Comparison of ENCODE assay signal across 8 cellular contexts in the genomic region with DNA sequence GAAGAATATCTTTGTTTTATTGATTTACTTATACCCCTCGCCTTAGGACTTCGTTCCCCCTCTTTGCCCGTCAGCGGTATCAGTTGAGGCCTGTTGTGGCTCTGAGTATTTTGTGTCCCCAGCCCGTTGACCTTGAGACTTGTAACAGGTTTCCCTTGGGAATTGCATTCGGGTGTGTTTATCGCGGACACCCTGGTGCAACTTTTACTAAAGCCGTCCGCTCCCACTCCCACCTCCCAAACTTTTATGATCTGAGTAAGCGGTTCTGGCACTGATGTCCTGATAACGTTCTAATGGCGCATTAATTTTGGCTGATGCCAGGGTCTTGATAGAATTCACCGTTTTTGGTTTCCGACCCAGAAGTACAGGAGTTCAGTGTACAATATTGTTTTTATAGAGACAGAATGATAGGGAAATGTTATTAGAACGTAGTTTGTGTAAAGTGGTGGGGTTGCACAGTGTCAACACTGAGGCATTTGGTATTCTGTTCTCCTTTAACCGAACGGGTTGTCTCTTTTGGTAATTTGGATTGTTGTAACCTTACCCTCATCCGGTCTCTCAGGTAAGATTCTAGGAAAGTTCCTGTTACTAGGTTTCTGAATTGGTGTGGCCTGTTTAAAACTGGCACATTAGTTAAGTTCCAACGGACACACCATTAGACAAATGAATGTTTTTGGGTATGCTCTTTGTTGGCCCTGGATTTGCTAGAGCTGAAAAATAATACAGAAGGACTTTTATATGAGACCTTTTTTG. TPM values are rescaled to one million over a fixed set of nuclear protein-coding genes. Genes with fewer than 3 reads are reported as not detected.
DNase-seq lines count a peak whose midpoint lies in the region; ATAC-seq, FAIRE-seq and TF ChIP-seq lines count a peak whose summit lies in the region.

No MANE protein-coding gene starts in this region.

- no peak for TF ChIP-seq POLR2A in tibial nerve (IDR thresholded peaks at IDR 0.05)

- DNase-seq in activated CD4-positive, alpha-beta T cell treated with anti-CD3 and anti-CD28 coated beads for 36 hours, result no peak
- DNase-seq in activated CD4-positive, alpha-beta T cell treated with anti-CD3 and anti-CD28 coated beads for 1 hour, result no peak
- DNase-seq in OCI-LY7 (ENCODE audit: low spot score), result peak; percentile 54
- peak; percentile 51 for DNase-seq in colonic mucosa
- no peak for DNase-seq in lower lobe of right lung
- no peak for DNase-seq in tibial nerve (ENCODE audit: low spot score in 2 of 2)
- no peak for DNase-seq in D721Med (ENCODE audit: insufficient read length, low spot score)

- peaks cover 45% of the 10 kb centered on the region for H3K4me1 ChIP-seq in OCI-LY7 (ENCODE audit: insufficient read depth, low read length, poor library complexity, severe bottlenecking)
- H3K4me1 ChIP-seq in colonic mucosa, result no peaks in the 10 kb centered on the region
- H3K4me1 ChIP-seq in lower lobe of right lung, result peaks cover 37% of the 10 kb centered on the region
- peaks cover 0 to 37% (median 14%) of the 10 kb centered on the region in 4 donors for H3K4me1 ChIP-seq in tibial nerve

- TF ChIP-seq CTCF in OCI-LY7 (conservative IDR thresholded peaks at IDR 0.05; ENCODE audit: low read length), result no peak
- no peak for TF ChIP-seq CTCF in colonic mucosa (IDR thresholded peaks at IDR 0.05)
- TF ChIP-seq CTCF in lower lobe of right lung (IDR thresholded peaks at IDR 0.05), result no peak
- no peak for TF ChIP-seq CTCF in tibial nerve (IDR thresholded peaks at IDR 0.05)
- TF ChIP-seq CTCF in D721Med (IDR thresholded peaks at IDR 0.05; ENCODE audit: insufficient read depth, missing control alignments), result no peak

- H3K27ac ChIP-seq in OCI-LY7 (ENCODE audit: low read depth, low read length, poor library complexity, severe bottlenecking), result peak overlapping the region; percentile 93
- H3K27ac ChIP-seq in colonic mucosa, result peak overlapping the region; percentile 84
- peak overlapping the region; percentile 94 for H3K27ac ChIP-seq in lower lobe of right lung
- peak overlapping the region; percentile 75 to 97 (median 94) for H3K27ac ChIP-seq in tibial nerve

- POLR2A ChIA-PET in activated CD4-positive, alpha-beta T cell treated with anti-CD3 and anti-CD28 coated beads for 36 hours (lab: Charles Lee), result interaction anchor here (0.6 to 1.9 kb wide), 5 partner anchors 49 to 1291 kb away, joined by 3 to 8 read pairs (median 4); a partner anchor contains a TSS
- POLR2A ChIA-PET in OCI-LY7 (lab: Charles Lee), result interaction anchor here (0.6 to 1.4 kb wide), 3 partner anchors 46 to 634 kb away, joined by 3 to 4 read pairs (median 4); no protein-coding TSS in a partner anchor

- no peak for FAIRE-seq in D721Med (lab: Jason Lieb, UNC)

- intact Hi-C loops in activated CD4-positive, alpha-beta T cell treated with anti-CD3 and anti-CD28 coated beads for 36 hours (cut with DNase I, micrococcal nuclease), result loop anchor here (1.0 to 10.0 kb wide), 4 partner anchors 53 to 377 kb away; a partner anchor contains a TSS
- intact Hi-C loops in OCI-LY7 (cut with micrococcal nuclease; ENCODE audit: unreplicated experiment), result loop anchor here (5.0 kb wide), 1 partner anchor 52 kb away; a partner anchor contains a TSS
- intact Hi-C loops in colonic mucosa (cut with DNase I), result no loop called here
- intact Hi-C loops in lower lobe of right lung (cut with DNase I), result no loop called here

- H3K27ac Mint-ChIP-seq in activated CD4-positive, alpha-beta T cell treated with anti-CD3 and anti-CD28 coated beads for 36 hours, result peak overlapping the region; percentile 95

- no peak for ATAC-seq in activated CD4-positive, alpha-beta T cell treated with anti-CD3 and anti-CD28 coated beads for 36 hours
- peak in 1 of 2 donors; percentile 12 for ATAC-seq in lower lobe of right lung
- no peak for ATAC-seq in HG02678 (IDR thresholded peaks at IDR 0.05; ENCODE audit: unreplicated experiment)

- peak overlapping the region; percentile 26; the same call in 1 of the 2 replicates for H2AFZ ChIP-seq in OCI-LY7 (ENCODE audit: low read length)

- peak overlapping the region; percentile 92 for H3K4me2 ChIP-seq in OCI-LY7 (ENCODE audit: low read length)

- peaks cover 12% of the 10 kb centered on the region; the same call in 1 of the 2 replicates for H4K20me1 ChIP-seq in OCI-LY7 (ENCODE audit: insufficient read depth, low read length)

- H3K4me1 Mint-ChIP-seq in activated CD4-positive, alpha-beta T cell treated with anti-CD3 and anti-CD28 coated beads for 36 hours, result peaks cover 42% of the 10 kb centered on the region

- peaks cover 51% of the 10 kb centered on the region for H3K36me3 Mint-ChIP-seq in activated CD4-positive, alpha-beta T cell treated with anti-CD3 and anti-CD28 coated beads for 36 hours (ENCODE audit: low read depth)

- no peaks in the 10 kb centered on the region for H3K9me2 ChIP-seq in OCI-LY7 (ENCODE audit: insufficient read depth, low read length)

- no peak for TF ChIP-seq EP300 in tibial nerve (IDR thresholded peaks at IDR 0.05)

- H3K4me3 ChIP-seq in OCI-LY7 (ENCODE audit: low read depth, low read length, poor library complexity, severe bottlenecking), result peak overlapping the region; percentile 98
- peak overlapping the region; percentile 72 for H3K4me3 ChIP-seq in colonic mucosa
- H3K4me3 ChIP-seq in lower lobe of right lung, result peak overlapping the region; percentile 98
- H3K4me3 ChIP-seq in tibial nerve, result peak overlapping the region; percentile 88 to 96 (median 92)

- CTCF ChIA-PET in activated CD4-positive, alpha-beta T cell treated with anti-CD3 and anti-CD28 coated beads for 36 hours (lab: Charles Lee), result interaction anchor here (0.6 to 1.5 kb wide), 2 partner anchors 54 to 1190 kb away, joined by 3 to 4 read pairs; a partner anchor contains a TSS
- CTCF ChIA-PET in OCI-LY7 (lab: Charles Lee; ENCODE audit: unreplicated experiment), result no interaction called here

- peak overlapping the region; percentile 90 for H3K4me3 Mint-ChIP-seq in activated CD4-positive, alpha-beta T cell treated with anti-CD3 and anti-CD28 coated beads for 36 hours

- H3K9me3 ChIP-seq in OCI-LY7 (ENCODE audit: low read length) (no peaks in the 10 kb centered on the region), colonic mucosa (no peaks in the 10 kb centered on the region), lower lobe of right lung (no peaks in the 10 kb centered on the region), tibial nerve (no peaks in the 10 kb centered on the region)

- H3K27me3 Mint-ChIP-seq in activated CD4-positive, alpha-beta T cell treated with anti-CD3 and anti-CD28 coated beads for 36 hours, result no peaks in the 10 kb centered on the region

- H3K9ac ChIP-seq in colonic mucosa (ENCODE audit: low read depth in 2 of 2, low read length in 2 of 2), result peak overlapping the region; percentile 96

- no peaks in the 10 kb centered on the region for H3K27me3 ChIP-seq in colonic mucosa
- no peaks in the 10 kb centered on the region for H3K27me3 ChIP-seq in lower lobe of right lung (ENCODE audit: low read depth)
- H3K27me3 ChIP-seq in tibial nerve, result no peaks in the 10 kb centered on the region

- WGBS in tibial nerve, 2 donors, result 0 to 1% methylated on average over 20 of the region's 20 CpGs

- BruUV-seq in OCI-LY7 (replicated peaks; lab: Mats Ljungman, UMichigan), result TSS peak; percentile 57

- H3K79me2 ChIP-seq in OCI-LY7 (ENCODE audit: insufficient read depth, low read depth, low read length), result peaks cover 54% of the 10 kb centered on the region

- H3K36me3 ChIP-seq in OCI-LY7 (ENCODE audit: insufficient read depth, low read length) (peaks cover 60% of the 10 kb centered on the region), colonic mucosa (peaks cover 7% of the 10 kb centered on the region), lower lobe of right lung (peaks cover 51% of the 10 kb centered on the region), tibial nerve (peaks cover 5 to 45% (median 10%) of the 10 kb centered on the region in 3 donors)

- H3K9me3 Mint-ChIP-seq in activated CD4-positive, alpha-beta T cell treated with anti-CD3 and anti-CD28 coated beads for 36 hours (ENCODE audit: low read depth), result no peaks in the 10 kb centered on the region

RNA-seq across cellular contexts. Expression of a gene that starts 47.8 kb away (rescaled TPM):
- 10 to 100 TPM; 11.5 to 14.0 TPM for total RNA-seq in activated CD4-positive, alpha-beta T cell treated with anti-CD3 and anti-CD28 coated beads for 36 hours
- total RNA-seq in OCI-LY7 (2014; rRNA removed; shearing (Covaris generic)), result 29.4 and 42.5 TPM in 2 replicates
- 28.4 and 29.9 TPM in 2 replicates for total RNA-seq in OCI-LY7 (2022)
- total RNA-seq in colonic mucosa, result 10 to 100 TPM in 1 of 2 donors, 1 to 10 TPM in 1; 5.7 to 23.0 TPM
- 0.62 TPM for total RNA-seq in lower lobe of right lung
- 1 to 10 TPM in 3 of 4 donors, not detected in 1; 1.2 to 2.7 (median 1.7) TPM for total RNA-seq in tibial nerve

RNA-seq across cellular contexts. Expression of a gene that starts 48.1 kb away (rescaled TPM):
- total RNA-seq in activated CD4-positive, alpha-beta T cell treated with anti-CD3 and anti-CD28 coated beads for 36 hours, result 100 to 1,000 TPM; 179 to 206 TPM
- total RNA-seq in OCI-LY7 (2014; rRNA removed; shearing (Covaris generic)), result 411 and 470 TPM in 2 replicates
- total RNA-seq in OCI-LY7 (2022) (293 and 317 TPM in 2 replicates), colonic mucosa (10 to 100 TPM; 28.6 to 86.4 TPM), lower lobe of right lung (7.0 TPM), tibial nerve (10 to 100 TPM in 1 of 4 donors, 1 to 10 TPM in 2, under 1 TPM in 1; 0.39 to 21.0 (median 2.5) TPM)

RNA-seq across cellular contexts. Expression of a gene that starts 53.5 kb away (rescaled TPM):
- 10 to 100 TPM; 32.7 to 34.5 TPM for total RNA-seq in activated CD4-positive, alpha-beta T cell treated with anti-CD3 and anti-CD28 coated beads for 36 hours
- 19.4 and 32.4 TPM in 2 replicates for total RNA-seq in OCI-LY7 (2014; rRNA removed; shearing (Covaris generic))
- 52.4 and 52.6 TPM in 2 replicates for total RNA-seq in OCI-LY7 (2022)
- total RNA-seq in colonic mucosa, result 100 to 1,000 TPM; 251 to 388 TPM
- total RNA-seq in lower lobe of right lung, result 159 TPM
- 100 to 1,000 TPM in 3 of 4 donors, 10 to 100 TPM in 1; 77.9 to 168 (median 132) TPM for total RNA-seq in tibial nerve

RNA-seq across cellular contexts. Expression of a gene that starts 54.0 kb away (rescaled TPM):
- total RNA-seq in activated CD4-positive, alpha-beta T cell treated with anti-CD3 and anti-CD28 coated beads for 36 hours, result not detected
- not detected in 2 replicates for total RNA-seq in OCI-LY7 (2014; rRNA removed; shearing (Covaris generic))
- total RNA-seq in OCI-LY7 (2022) (not detected in 2 replicates), colonic mucosa (not detected), lower lobe of right lung (not detected), tibial nerve (not detected)

Comparison
In these comparisons a context has a peak if more than half of its experiments do, and no peak if none do; other contexts are left out.
1. DNase-seq: peak in OCI-LY7 (single experiment) and colonic mucosa (single experiment); none in activated CD4-positive, alpha-beta T cell treated with anti-CD3 and anti-CD28 coated beads for 36 hours (single experiment), activated CD4-positive, alpha-beta T cell treated with anti-CD3 and anti-CD28 coated beads for 1 hour (single experiment), lower lobe of right lung (single experiment), tibial nerve (0 of 2) and D721Med (single experiment).
2. intact Hi-C loops: an anchor here in activated CD4-positive, alpha-beta T cell treated with anti-CD3 and anti-CD28 coated beads for 36 hours (1.0 to 10.0 kb wide) and OCI-LY7 (5.0 kb wide); none called in colonic mucosa and lower lobe of right lung.
3. Peak in every context shown above with its lines, with median percentiles within 50 percentile points of each other: H3K27ac ChIP-seq and H3K4me3 ChIP-seq.